8 cellular contexts compared by ENCODE assay signal in genomic region chr20:20713244-20713765, GRCh38. TPM values are rescaled to one million over a fixed set of nuclear protein-coding genes. Genes with fewer than 3 reads are reported as not detected.
DNase-seq lines count a peak whose midpoint lies in the region; ATAC-seq, FAIRE-seq and TF ChIP-seq lines count a peak whose summit lies in the region.

No MANE protein-coding gene starts in this region.

- TF ChIP-seq POLR2A in HepG2 (IDR thresholded peaks at IDR 0.05; ENCODE audit: insufficient read depth in 1 of 2, low read depth in 2 of 2, low read length in 2 of 2), result no peak

- peak overlapping the region; percentile 76 for H3K4me3 ChIP-seq in astrocyte (ENCODE audit: insufficient read depth, low read depth, low read length)
- peak overlapping the region; percentile 83 to 99 (median 94) for H3K4me3 ChIP-seq in HepG2 (replicated peaks in 1 of 3; ENCODE audit: insufficient read depth in 1 of 3, low read depth in 2 of 3, low read length in 3 of 3)
- H3K4me3 ChIP-seq in tibial artery, result peak overlapping the region; percentile 74 to 93

- H4K20me1 ChIP-seq in astrocyte (ENCODE audit: insufficient read depth, low read length) (peaks cover 11% of the 10 kb centered on the region), HepG2 (ENCODE audit: insufficient read depth, low read length) (no peaks in the 10 kb centered on the region)

- H3K9me3 ChIP-seq in astrocyte (ENCODE audit: insufficient read depth, low read depth, low read length) (no peaks in the 10 kb centered on the region), HepG2 (ENCODE audit: low read length) (no peaks in the 10 kb centered on the region), tibial artery (no peaks in the 10 kb centered on the region)

- no peak overlapping the region for H3K27ac ChIP-seq in astrocyte (ENCODE audit: low read depth, low read length)
- peak overlapping the region; percentile 45 for H3K27ac ChIP-seq in HepG2 (ENCODE audit: extremely low read length, insufficient read depth, low read length)
- peak overlapping the region; percentile 75 to 84 for H3K27ac ChIP-seq in tibial artery

- H3K27me3 Mint-ChIP-seq in astrocyte (ENCODE audit: low read depth, unreplicated experiment), result no peaks in the 10 kb centered on the region

- WGBS in HepG2 (ENCODE audit: low lambda C conversion rate), result 18% methylated on average over 15 of the region's 15 CpGs

- ATAC-seq in Right ventricle myocardium superior (ENCODE audit: poor library complexity) (peak; percentile 17), Right ventricle myocardium inferior (no peak), HepG2 (peak; percentile 10), HG03354 (IDR thresholded peaks at IDR 0.05; ENCODE audit: poor library complexity, severe bottlenecking, unreplicated experiment) (no peak), HG02610 (IDR thresholded peaks at IDR 0.05; ENCODE audit: unreplicated experiment) (no peak)

- DNase-seq in Right ventricle myocardium superior (no peak), Right ventricle myocardium inferior (ENCODE audit: missing footprints) (no peak), astrocyte (ENCODE audit: low read depth) (no peak), HepG2 (ENCODE audit: low spot score) (peak; percentile 22), tibial artery (no peak)
- DNase-seq in activated CD4-positive, CD25-positive, alpha-beta regulatory T cell treated with anti-CD3 and anti-CD28 coated beads, Interleukin-2, amount 50 U/mL, for 72 hours, result no peak

- peak overlapping the region; percentile 93 for H3K4me2 ChIP-seq in astrocyte (ENCODE audit: low read length)
- H3K4me2 ChIP-seq in HepG2 (ENCODE audit: low read depth, low read length), result peak overlapping the region; percentile 98

- H3K9me3 Mint-ChIP-seq in astrocyte (ENCODE audit: unreplicated experiment), result no peaks in the 10 kb centered on the region

- H3K36me3 ChIP-seq in astrocyte (ENCODE audit: insufficient read depth, low read length) (no peaks in the 10 kb centered on the region), HepG2 (replicated peaks in 1 of 2; ENCODE audit: control insufficient read depth in 1 of 2, insufficient read depth in 2 of 2, low read length in 2 of 2) (no peaks in the 10 kb centered on the region), tibial artery (no peaks in the 10 kb centered on the region)

- H3K9ac ChIP-seq in astrocyte (ENCODE audit: low read length), result peak overlapping the region; percentile 83
- peak overlapping the region; percentile 83 for H3K9ac ChIP-seq in HepG2 (ENCODE audit: insufficient read depth, low read depth, low read length)

- TF ChIP-seq EP300 in HepG2 (IDR thresholded peaks at IDR 0.05; ENCODE audit: low read depth in 2 of 2, low read length in 2 of 2) (no peak), HepG2 (CRISPR knock-in tag; IDR thresholded peaks at IDR 0.05; ENCODE audit: borderline replicate concordance) (no peak)

- H3K79me2 ChIP-seq in astrocyte (ENCODE audit: insufficient read depth, low read length), result peaks cover 8% of the 10 kb centered on the region
- H3K79me2 ChIP-seq in HepG2 (ENCODE audit: insufficient read depth, low read length), result peaks cover 27% of the 10 kb centered on the region

- no peak overlapping the region for H3K27ac Mint-ChIP-seq in astrocyte (ENCODE audit: unreplicated experiment)

- H3K4me3 Mint-ChIP-seq in astrocyte (ENCODE audit: unreplicated experiment), result peak overlapping the region; percentile 88

- H3K4me1 ChIP-seq in astrocyte (ENCODE audit: insufficient read depth, low read length) (peaks cover 11% of the 10 kb centered on the region), HepG2 (ENCODE audit: insufficient read depth, low read length) (peaks cover 33% of the 10 kb centered on the region), tibial artery (peaks cover 0 to 19% (median 11%) of the 10 kb centered on the region in 4 donors)

- TF ChIP-seq CTCF in astrocyte (IDR thresholded peaks at IDR 0.05; ENCODE audit: insufficient read depth, low read depth, low read length) (no peak), HepG2 (CRISPR knock-in tag; IDR thresholded peaks at IDR 0.05) (no peak), tibial artery (IDR thresholded peaks at IDR 0.05) (no peak)

- CTCF ChIA-PET in HepG2 (lab: Yijun Ruan, JAX; ENCODE audit: low intra/inter-chr PET ratio, low total read pairs), result no interaction called here

- H3K36me3 Mint-ChIP-seq in astrocyte (ENCODE audit: low read depth, unreplicated experiment), result no peaks in the 10 kb centered on the region

- intact Hi-C loops in Right ventricle myocardium superior (cut with DNase I) (loop anchor here (10.0 kb wide), 1 partner anchor 71 kb away; no protein-coding TSS in a partner anchor), Right ventricle myocardium inferior (cut with DNase I) (loop anchor here (5.0 kb wide), 1 partner anchor 44 kb away; no protein-coding TSS in a partner anchor), HepG2 (cut with micrococcal nuclease; ENCODE audit: unreplicated experiment) (loop anchor here (5.0 kb wide), 1 partner anchor 589 kb away; the partner anchor contains the start of gene XRN2), tibial artery (cut with DNase I; ENCODE audit: low total_unique reads) (loop anchor here (5.0 to 10.0 kb wide), 2 partner anchors 411 to 589 kb away; partner anchors contain the start of genes KIZ and XRN2)

- H3K4me1 Mint-ChIP-seq in astrocyte (ENCODE audit: low read depth, unreplicated experiment), result peaks cover 3% of the 10 kb centered on the region

- H3K27me3 ChIP-seq in astrocyte (ENCODE audit: insufficient read depth, low read length) (no peaks in the 10 kb centered on the region), HepG2 (ENCODE audit: control insufficient read depth in 1 of 2, insufficient read depth in 2 of 2, low read length in 2 of 2) (no peaks in the 10 kb centered on the region; a peak in 2 of 5 replicates), tibial artery (no peaks in the 10 kb centered on the region)

- peak overlapping the region; percentile 98 for H2AFZ ChIP-seq in astrocyte (ENCODE audit: low read depth, low read length)
- H2AFZ ChIP-seq in HepG2 (ENCODE audit: low read length), result peak overlapping the region; percentile 89

- POLR2A ChIA-PET in HepG2 (lab: Yijun Ruan, JAX), result interaction anchor here (1.0 to 2.0 kb wide), 9 partner anchors 9 to 661 kb away, joined by 3 to 23 read pairs (median 5); partner anchors contain the start of genes CFAP61, CRNKL1 and XRN2

- FAIRE-seq in astrocyte (lab: Jason Lieb, UNC) (no peak), HepG2 (lab: Jason Lieb, UNC) (no peak)

- in situ Hi-C loops in HepG2 (cut with HindIII; ENCODE audit: extremely low pct_ligation_motif_present, low pct_unique_long_range_greater_than_20kb), result no loop called here

- no peak for TF ChIP-seq RAD21 in HepG2 (CRISPR knock-in tag; IDR thresholded peaks at IDR 0.05)

- TSS peak; percentile 95 for BruUV-seq in HepG2 (replicated peaks; lab: Mats Ljungman, UMichigan)

TF ChIP-seq in HepG2, 621 proteins besides CTCF, POLR2A, EP300 and RAD21 (continues in another document):
- TF ChIP-seq THAP9 (CRISPR knock-in tag; IDR thresholded peaks at IDR 0.05; ENCODE audit: borderline replicate concordance) (peak; percentile 83; the same call in 1 of the 2 replicates), ZNF740 (CRISPR knock-in tag; IDR thresholded peaks at IDR 0.05) (no peak)

RNA-seq across cellular contexts. Expression of gene RALGAPA2, which starts 0.9 kb away (rescaled TPM):
- 15.5 TPM for total RNA-seq in Right ventricle myocardium superior
- 16.5 TPM for total RNA-seq in Right ventricle myocardium inferior
- total RNA-seq in astrocyte, result 6.6 and 7.7 TPM in 2 replicates
- total RNA-seq in HepG2 (2016; rRNA removed; fragmentation: Illumina TruSeq; extraction: Trizol), result 17.7 and 18.3 TPM in 2 replicates
- total RNA-seq in HepG2 (2016; cell fraction: cytosol; rRNA removed; fragmentation: Illumina TruSeq; extraction: Trizol; ENCODE audit: low read depth), result 3.1 and 4.5 TPM in 2 replicates
- 16.3 and 18.8 TPM in 2 replicates for total RNA-seq in HepG2 (2016; cell fraction: insoluble cytoplasmic fraction; rRNA removed; fragmentation: Illumina TruSeq; extraction: Trizol)
- total RNA-seq in HepG2 (2016; cell fraction: membrane; rRNA removed; fragmentation: Illumina TruSeq; extraction: Trizol), result 6.5 and 7.8 TPM in 2 replicates
- total RNA-seq in HepG2 (2016; cell fraction: nucleus; rRNA removed; fragmentation: Illumina TruSeq; extraction: Trizol), result 29.6 and 31.7 TPM in 2 replicates
- polyA plus RNA-seq in HepG2 (2011; rRNA removed), result 13.8 and 15.7 TPM in 2 replicates
- polyA plus RNA-seq in HepG2 (2011; cell fraction: cytosol; rRNA removed), result 8.0 and 13.3 TPM in 2 replicates
- polyA plus RNA-seq in HepG2 (2011; cell fraction: nucleus; rRNA removed), result 38.4 and 38.5 TPM in 2 replicates
- polyA plus RNA-seq in HepG2 (2012), result 18.4 and 27.5 TPM in 2 replicates
- 0.49 and 0.67 TPM in 2 replicates for polyA plus RNA-seq in HepG2 (2016; cell fraction: cytosol; fragmentation: Illumina TruSeq; extraction: Trizol; ENCODE audit: low read depth)
- polyA plus RNA-seq in HepG2 (2016; cell fraction: insoluble cytoplasmic fraction; fragmentation: Illumina TruSeq; extraction: Trizol; ENCODE audit: low read depth), result 8.9 and 11.7 TPM in 2 replicates
- polyA plus RNA-seq in HepG2 (2016; cell fraction: membrane; fragmentation: Illumina TruSeq; extraction: Trizol; ENCODE audit: low read depth), result 1.2 and 1.7 TPM in 2 replicates
- 17.2 and 18.1 TPM in 2 replicates for polyA plus RNA-seq in HepG2 (2016; cell fraction: nucleus; fragmentation: Illumina TruSeq; extraction: Trizol; ENCODE audit: insufficient read depth, low read depth)
- 7.3 and 40.9 TPM in 2 replicates for polyA minus RNA-seq in HepG2 (2011; rRNA and poly(A)+ RNA removed; ENCODE audit: low replicate concordance)
- 20.8 and 29.0 TPM in 2 replicates for polyA minus RNA-seq in HepG2 (2011; cell fraction: cytosol; rRNA and poly(A)+ RNA removed)
- polyA minus RNA-seq in HepG2 (2011; cell fraction: nucleus; rRNA and poly(A)+ RNA removed), result 158 and 172 TPM in 2 replicates

Comparison
In these comparisons a context has a peak if more than half of its experiments do, and no peak if none do; other contexts are left out.
1. ATAC-seq: peak in Right ventricle myocardium superior (single experiment) and HepG2 (single experiment); none in Right ventricle myocardium inferior (single experiment), HG03354 (single experiment) and HG02610 (single experiment).
2. Peak in every context shown above with its lines, with median percentiles within 50 percentile points of each other: H3K4me3 ChIP-seq.